ENCODE assay signal across 10 cellular contexts in genomic region chr2:53202063-53202462, GRCh38.
A peak's percentile ranks its signal among the peaks of the same experiment; 100 is the strongest.
DNase-seq lines count a peak whose midpoint lies in the region; ATAC-seq, FAIRE-seq and TF ChIP-seq lines count a peak whose summit lies in the region.
"Had no signal": no experiment of that assay in that cellular context is flagged by ENCODE, and none has a peak within 500 bp of the region (broad histone marks: within the 10 kb centered on the region; RNA-seq: fewer than 3 reads in every experiment).

No MANE protein-coding gene starts in this region.

- H3K36me3 ChIP-seq in prostate gland, result no peaks in the 10 kb centered on the region
- H3K36me3 ChIP-seq in spleen, result no peaks in the 10 kb centered on the region
- no peaks in the 10 kb centered on the region for H3K36me3 ChIP-seq in gastrocnemius medialis

- in situ Hi-C loops in gastrocnemius medialis (cut with MboI; ENCODE audit: low sequenced_read_pairs in 4 of 4), result no loop called here

- TF ChIP-seq POLR2A in H54 (IDR thresholded peaks at IDR 0.05; ENCODE audit: low read depth, low read length) (no peak), prostate gland (IDR thresholded peaks at IDR 0.05) (no peak), spleen (IDR thresholded peaks at IDR 0.05) (no peak), gastrocnemius medialis (IDR thresholded peaks at IDR 0.05) (no peak)

- intact Hi-C loops in prostate gland (cut with DNase I) (no loop called here), spleen (cut with DNase I; ENCODE audit: low total_unique reads) (no loop called here), gastrocnemius medialis (cut with DNase I; ENCODE audit: low total_unique reads) (no loop called here)

- no peaks in the 10 kb centered on the region for H3K4me1 ChIP-seq in prostate gland (replicated peaks)
- no peaks in the 10 kb centered on the region for H3K4me1 ChIP-seq in spleen
- H3K4me1 ChIP-seq in gastrocnemius medialis, result no peaks in the 10 kb centered on the region

- H3K4me3 ChIP-seq in prostate gland (no peak overlapping the region), spleen (no peak overlapping the region), gastrocnemius medialis (no peak overlapping the region)

- WGBS in prostate gland, result 10% methylated on average over 3 of the region's 3 CpGs
- WGBS in spleen, 5 donors, result 16 to 21% (median 20%) methylated on average over 3 of the region's 3 CpGs

- TF ChIP-seq CTCF in prostate gland (IDR thresholded peaks at IDR 0.05) (peak in 2 of 4 experiments; percentile 34 to 37), spleen (IDR thresholded peaks at IDR 0.05 in 8 of 11, conservative IDR thresholded peaks at IDR 0.05 in 3 of 11) (no peak), gastrocnemius medialis (IDR thresholded peaks at IDR 0.05 in 4 of 5, conservative IDR thresholded peaks at IDR 0.05 in 1 of 5) (no peak)

- H3K9me3 ChIP-seq in prostate gland (no peaks in the 10 kb centered on the region), spleen (no peaks in the 10 kb centered on the region), gastrocnemius medialis (no peaks in the 10 kb centered on the region)

- FAIRE-seq in H54 (lab: Jason Lieb, UNC), result peak; percentile 96
- FAIRE-seq: TTC549 had no signal

- H3K27ac ChIP-seq in epithelial cell of prostate (peak overlapping the region; percentile 25), prostate gland (no peak overlapping the region), spleen (no peak overlapping the region), gastrocnemius medialis (no peak overlapping the region)

- DNase-seq in H54 (ENCODE audit: insufficient read length, low spot score) (peak; percentile 5), NCI-H526 (lab: John Stamatoyannopoulos, UW) (peak; percentile 80 to 82), epithelial cell of prostate (ENCODE audit: low read depth, low spot score) (peak; percentile 92), prostate gland (ENCODE audit: low spot score) (peak; percentile 43), spleen (no peak), gastrocnemius medialis (no peak), cerebellar nuclear complex (lab: John Stamatoyannopoulos, UW) (no peak), SIG-M5 (lab: John Stamatoyannopoulos, UW) (no peak)

- H3K27me3 ChIP-seq in prostate gland (replicated peaks; ENCODE audit: insufficient read depth) (no peaks in the 10 kb centered on the region), spleen (replicated peaks in 1 of 7) (no peaks in the 10 kb centered on the region), gastrocnemius medialis (no peaks in the 10 kb centered on the region)

- no peak for ATAC-seq in gastrocnemius medialis
- ATAC-seq: stimulated activated memory B cell treated with anti-CD40 and anti-IgM and Interleukin-4, amounts not matched to agents 10 μg/mL and 1 μg/mL and 100 μg/mL, for 72 hours had no signal

Comparison
In these comparisons a context has a peak if more than half of its experiments do, and no peak if none do; other contexts are left out.
1. DNase-seq: peak in H54 (single experiment), NCI-H526 (2 of 2), epithelial cell of prostate (single experiment) and prostate gland (single experiment); none in spleen (single experiment), gastrocnemius medialis (0 of 2), cerebellar nuclear complex (0 of 2) and SIG-M5 (single experiment).